8 cellular contexts compared by ENCODE assay signal in the genomic region with DNA sequence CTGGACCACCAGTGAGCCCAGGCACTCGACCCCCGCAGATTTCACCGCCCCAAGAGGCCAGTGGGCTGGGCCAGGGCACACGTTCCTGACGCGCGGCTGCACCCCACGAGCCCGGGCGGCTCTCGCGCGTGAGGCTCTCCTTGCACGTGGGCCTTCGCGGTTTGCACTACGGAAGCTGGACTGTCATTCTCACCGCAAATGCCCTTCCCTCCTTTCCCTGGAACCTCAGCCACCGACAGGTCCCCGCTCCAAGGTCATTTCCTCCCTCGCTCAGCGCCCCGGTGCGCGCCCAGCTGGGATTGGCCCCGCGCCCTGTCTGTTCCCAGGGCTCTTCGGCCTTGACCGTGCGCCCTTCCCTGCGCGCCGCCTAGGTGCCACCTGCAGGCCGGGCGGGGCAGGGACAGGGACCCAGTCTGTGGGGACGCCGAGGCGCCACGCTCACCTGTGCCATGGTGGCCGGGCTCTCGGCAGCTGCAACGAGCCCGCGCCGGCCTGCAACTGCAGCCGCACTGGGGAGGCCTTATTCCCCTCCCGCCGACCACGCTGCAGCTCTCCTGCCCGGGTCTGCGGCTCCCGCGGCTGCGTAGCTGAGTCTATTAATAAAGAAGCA. TPM values are rescaled to one million over a fixed set of nuclear protein-coding genes. Genes with fewer than 3 reads are reported as not detected.
A peak's percentile ranks its signal among the peaks of the same experiment; 100 is the strongest.
DNase-seq lines count a peak whose midpoint lies in the region; ATAC-seq and TF ChIP-seq lines count a peak whose summit lies in the region.

No MANE protein-coding gene starts in this region.

- ATAC-seq in HG03378 (IDR thresholded peaks at IDR 0.05; ENCODE audit: unreplicated experiment), result no peak

- CTCF ChIA-PET in PC-9 (lab: Charles Lee), result interaction anchor here (0.6 to 2.0 kb wide), 7 partner anchors 18 to 211 kb away, joined by 3 to 12 read pairs (median 4); no protein-coding TSS in a partner anchor

- peaks cover 27% of the 10 kb centered on the region for H3F3A ChIP-seq in PC-9 (ENCODE audit: insufficient read depth, low read depth)

- H3K36me3 ChIP-seq in PC-9 (ENCODE audit: low read depth) (no peaks in the 10 kb centered on the region), left ventricle myocardium inferior (no peaks in the 10 kb centered on the region), skeletal muscle tissue (ENCODE audit: control insufficient read depth in 3 of 3, insufficient read depth in 3 of 3, low read length in 3 of 3) (no peaks in the 10 kb centered on the region)

- H2AFZ ChIP-seq in PC-9, result peak overlapping the region; percentile 81

- H3K9me3 ChIP-seq in PC-9 (ENCODE audit: insufficient read depth, low read depth), result no peaks in the 10 kb centered on the region
- no peaks in the 10 kb centered on the region for H3K9me3 ChIP-seq in left ventricle myocardium inferior (replicated peaks)
- no peaks in the 10 kb centered on the region for H3K9me3 ChIP-seq in skeletal muscle tissue (ENCODE audit: control insufficient read depth in 3 of 3, low read length in 3 of 3)

- no peaks in the 10 kb centered on the region for H4K20me1 ChIP-seq in PC-9 (ENCODE audit: insufficient read depth)

- H3K4me3 ChIP-seq in HL-60 (replicated peaks; ENCODE audit: insufficient read depth, low read length) (peak overlapping the region; percentile 32), PC-9 (peak overlapping the region; percentile 54), left ventricle myocardium inferior (peak overlapping the region; percentile 89), skeletal muscle tissue (ENCODE audit: low read length in 3 of 3) (peak overlapping the region; percentile 63 to 70 (median 67))

- H3K4me2 ChIP-seq in PC-9, result peak overlapping the region; percentile 89

- DNase-seq in NCI-H187 (lab: John Stamatoyannopoulos, UW), result peak; percentile 4 to 58
- DNase-seq in NCI-H187 treated with DMSO at 0.1 percent for 48 hours (lab: John Stamatoyannopoulos, UW), result no peak
- DNase-seq in HL-60 (ENCODE audit: low read depth in 1 of 2, low spot score in 1 of 2), result peak; percentile 87 to 90
- peak; percentile 73 to 91 for DNase-seq in PC-9
- peak; percentile 92 for DNase-seq in activated effector memory CD4-positive, alpha-beta T cell treated with anti-CD3 and anti-CD28 coated beads, Interleukin-2, amount 50 U/mL, for 16 hours
- peak; percentile 87 for DNase-seq in left ventricle myocardium inferior

- H3K79me2 ChIP-seq in PC-9 (ENCODE audit: low read depth), result no peaks in the 10 kb centered on the region

- H3K9ac ChIP-seq in skeletal muscle tissue (ENCODE audit: low read depth in 1 of 3, low read length in 3 of 3), result peak overlapping the region in 1 of 3 donors; percentile 25

- H3K27me3 ChIP-seq in HL-60 (ENCODE audit: insufficient read depth, poor library complexity, severe bottlenecking) (no peaks in the 10 kb centered on the region), PC-9 (ENCODE audit: insufficient read depth, low read depth) (no peaks in the 10 kb centered on the region), left ventricle myocardium inferior (ENCODE audit: low read depth) (no peaks in the 10 kb centered on the region), skeletal muscle tissue (ENCODE audit: control insufficient read depth in 3 of 3, insufficient read depth in 3 of 3, low read length in 3 of 3) (no peaks in the 10 kb centered on the region)

- no TSS peak for BruUV-seq in PC-9 (replicated peaks; lab: Mats Ljungman, UMichigan)

- no peaks in the 10 kb centered on the region for H3K9me2 ChIP-seq in PC-9 (ENCODE audit: insufficient read depth)

- TF ChIP-seq CTCF in HL-60 (IDR thresholded peaks at IDR 0.05; ENCODE audit: insufficient read depth, low read length), result peak; percentile 19
- peak; percentile 79 for TF ChIP-seq CTCF in PC-9 (conservative IDR thresholded peaks at IDR 0.05)
- TF ChIP-seq CTCF in left ventricle myocardium inferior (IDR thresholded peaks at IDR 0.05; ENCODE audit: borderline replicate concordance), result peak; percentile 73

- intact Hi-C loops in PC-9 (cut with micrococcal nuclease; ENCODE audit: unreplicated experiment) (loop anchor here (5.0 to 10.0 kb wide), 2 partner anchors 212 to 241 kb away; no protein-coding TSS in a partner anchor), left ventricle myocardium inferior (cut with micrococcal nuclease) (no loop called here)

- H3K4me1 ChIP-seq in PC-9 (replicated peaks; ENCODE audit: insufficient read depth), result peaks cover 18% of the 10 kb centered on the region
- H3K4me1 ChIP-seq in left ventricle myocardium inferior, result peaks cover 52% of the 10 kb centered on the region
- peaks cover 28 to 38% (median 32%) of the 10 kb centered on the region in 3 donors for H3K4me1 ChIP-seq in skeletal muscle tissue (ENCODE audit: control insufficient read depth in 3 of 3, insufficient read depth in 3 of 3, low read length in 3 of 3)

- POLR2A ChIA-PET in PC-9 (lab: Charles Lee; ENCODE audit: unreplicated experiment), result interaction anchor here (0.7 kb wide), 1 partner anchor 382 kb away, joined by 5 read pairs; no protein-coding TSS in a partner anchor

- H3K27ac ChIP-seq in HL-60 (replicated peaks) (peak overlapping the region; percentile 72), PC-9 (no peak overlapping the region), left ventricle myocardium inferior (replicated peaks) (peak overlapping the region; percentile 95), skeletal muscle tissue (ENCODE audit: low read depth, low read length) (no peak overlapping the region)

RNA-seq across cellular contexts. Expression of gene CPT1A, which starts 2.1 kb away (rescaled TPM):
- total RNA-seq in PC-9 (2021) (29.7 and 36.3 TPM in 2 replicates), left ventricle myocardium inferior (73.1 TPM), skeletal muscle tissue (11.5 TPM)

RNA-seq across cellular contexts. Expression of gene MRPL21, which starts 59.8 kb away (rescaled TPM):
- total RNA-seq in PC-9 (2021) (81.9 and 88.0 TPM in 2 replicates), left ventricle myocardium inferior (121 TPM), skeletal muscle tissue (53.2 TPM)

RNA-seq across cellular contexts. Expression of gene IGHMBP2, which starts 59.9 kb away (rescaled TPM):
- total RNA-seq in PC-9 (2021), result 27.0 and 27.6 TPM in 2 replicates
- 13.2 TPM for total RNA-seq in left ventricle myocardium inferior
- total RNA-seq in skeletal muscle tissue, result 11.0 TPM

Comparison
In these comparisons a context has a peak if more than half of its experiments do, and no peak if none do; other contexts are left out.
1. H3K27ac ChIP-seq: peak in HL-60 (single experiment) and left ventricle myocardium inferior (single experiment); none in PC-9 (single experiment) and skeletal muscle tissue (single experiment).
2. H3K4me3 ChIP-seq: peak in every context shown above with its lines; median percentile 89 in left ventricle myocardium inferior; 67 in skeletal muscle tissue; 54 in PC-9; 32 in HL-60.
3. CTCF ChIP-seq: peak in every context shown above with its lines; median percentile 79 in PC-9; 73 in left ventricle myocardium inferior; 19 in HL-60.